In genomic region chr2:227853765-227854271, GRCh38 we compare ENCODE assay signal across 18 cellular contexts. TPM values are rescaled to one million over a fixed set of nuclear protein-coding genes. Genes with fewer than 3 reads are reported as not detected.
DNase-seq lines count a peak whose midpoint lies in the region; ATAC-seq, FAIRE-seq and TF ChIP-seq lines count a peak whose summit lies in the region.
"Had no signal": no experiment of that assay in that cellular context is flagged by ENCODE, and none has a peak within 500 bp of the region (broad histone marks: within the 10 kb centered on the region; RNA-seq: fewer than 3 reads in every experiment).

No MANE protein-coding gene starts in this region.

- 79% methylated on average over 6 of the region's 6 CpGs; no CpG with 5 or more reads in 1 of the 2 experiments for WGBS in H1 (ENCODE audit: extremely low coverage in 1 of 2, insufficient coverage in 1 of 2, insufficient read length in 1 of 2, insufficient replicate concordance in 2 of 2, low coverage in 1 of 2, low lambda C conversion rate in 2 of 2, missing lambda C conversion rate in 1 of 2), 2 experiments
- no CpG with 5 or more reads among the region's 6 CpGs for WGBS in trophoblast cell (ENCODE audit: extremely low coverage, insufficient coverage, insufficient read length)

- no peaks in the 10 kb centered on the region for H3K27me3 Mint-ChIP-seq in activated T-helper 17 cell treated with anti-CD3 and anti-CD28 coated beads, Interleukin-2, amount 50 U/mL, for 72 hours

- H3K36me3 ChIP-seq in Panc1 (ENCODE audit: control insufficient read depth, insufficient read depth, low read length), result no peaks in the 10 kb centered on the region
- no peaks in the 10 kb centered on the region for H3K36me3 ChIP-seq in H1 (ENCODE audit: control insufficient read depth in 2 of 4, insufficient read depth in 4 of 4, low read length in 3 of 4)
- no peaks in the 10 kb centered on the region for H3K36me3 ChIP-seq in trophoblast cell (ENCODE audit: control insufficient read depth in 1 of 2, insufficient read depth in 2 of 2, low read length in 2 of 2)
- H3K36me3 ChIP-seq in ascending aorta, result no peaks in the 10 kb centered on the region
- H3K36me3 ChIP-seq: suprapubic skin had no signal

- H3K4me1 Mint-ChIP-seq in activated T-helper 17 cell treated with anti-CD3 and anti-CD28 coated beads, Interleukin-2, amount 50 U/mL, for 72 hours, result peaks cover 21% of the 10 kb centered on the region
- H3K4me1 Mint-ChIP-seq: activated naive CD4-positive, alpha-beta T cell treated with anti-CD3 and anti-CD28 coated beads, Interleukin-2, amount 50 U/mL, for 24 hours had no signal

- H3K56ac ChIP-seq in H1 (replicated peaks; ENCODE audit: insufficient read length, low read depth, low read length), result no peak overlapping the region

- TF ChIP-seq EP300 in H1 (IDR thresholded peaks at IDR 0.05; ENCODE audit: borderline replicate concordance in 1 of 2, low read depth in 2 of 2, low read length in 2 of 2), result no peak

- BruUV-seq in Panc1 (replicated peaks; lab: Mats Ljungman, UMichigan), result no TSS peak

- no peak overlapping the region for H3K4ac ChIP-seq in H1 (replicated peaks; ENCODE audit: insufficient read length, low read depth, low read length)
- H3K4ac ChIP-seq in trophoblast cell (ENCODE audit: low read depth, low read length), result no peak overlapping the region

- H3K79me2 ChIP-seq in H1 (ENCODE audit: control insufficient read depth in 1 of 2, insufficient read depth in 2 of 2, low read length in 2 of 2) (no peaks in the 10 kb centered on the region), trophoblast cell (ENCODE audit: control insufficient read depth, insufficient read depth, low read length, poor library complexity) (no peaks in the 10 kb centered on the region)

- H3K4me3 Mint-ChIP-seq in activated T-helper 17 cell treated with anti-CD3 and anti-CD28 coated beads, Interleukin-2, amount 50 U/mL, for 72 hours, result no peak overlapping the region
- H3K4me3 Mint-ChIP-seq: activated naive CD4-positive, alpha-beta T cell treated with anti-CD3 and anti-CD28 coated beads, Interleukin-2, amount 50 U/mL, for 24 hours; natural killer cell treated with Interleukin-12 subunit alpha and Interleukin-12 subunit beta and Interleukin-15 and Interleukin-18, amount 100 ng/mL, for 72 hours had no signal

- H3K14ac ChIP-seq in H1 (ENCODE audit: insufficient read length), result no peak overlapping the region
- H3K14ac ChIP-seq in trophoblast cell (ENCODE audit: low read length), result no peak overlapping the region

- in situ Hi-C loops in Panc1 (cut with HindIII; ENCODE audit: low pct_unique_long_range_greater_than_20kb, low sequenced_read_pairs), result no loop called here

- H2BK5ac ChIP-seq in H1 (ENCODE audit: low read depth, low read length) (no peak overlapping the region), trophoblast cell (ENCODE audit: low read depth, low read length, poor library complexity) (no peak overlapping the region)

- H2BK120ac ChIP-seq in H1 (replicated peaks; ENCODE audit: low read depth, low read length), result no peak overlapping the region
- no peak overlapping the region for H2BK120ac ChIP-seq in trophoblast cell (ENCODE audit: insufficient read depth, low read length, poor library complexity)

- H2BK15ac ChIP-seq in H1 (ENCODE audit: low read length), result no peak overlapping the region

- no peaks in the 10 kb centered on the region for H4K20me1 ChIP-seq in H1 (replicated peaks in 1 of 2; ENCODE audit: control insufficient read depth in 1 of 2, insufficient read depth in 2 of 2, low read length in 2 of 2)

- H3K9me3 ChIP-seq in Panc1 (ENCODE audit: control insufficient read depth, insufficient read depth, low read depth, low read length), result no peaks in the 10 kb centered on the region
- H3K9me3 ChIP-seq in H1 (ENCODE audit: insufficient read depth in 2 of 2, low read depth in 1 of 2, low read length in 1 of 2), result no peaks in the 10 kb centered on the region
- H3K9me3 ChIP-seq in trophoblast cell (ENCODE audit: insufficient read depth, low read depth, low read length), result no peaks in the 10 kb centered on the region
- H3K9me3 ChIP-seq in ascending aorta, result no peaks in the 10 kb centered on the region
- H3K9me3 ChIP-seq: suprapubic skin had no signal

- H3K27me3 ChIP-seq in Panc1 (ENCODE audit: control insufficient read depth, insufficient read depth, low read length) (no peaks in the 10 kb centered on the region), H1 (replicated peaks in 1 of 4; ENCODE audit: control insufficient read depth in 3 of 4, extremely low read depth in 1 of 4, insufficient read depth in 3 of 4, low read length in 3 of 4) (no peaks in the 10 kb centered on the region), trophoblast cell (ENCODE audit: insufficient read depth, low read length) (no peaks in the 10 kb centered on the region), ascending aorta (no peaks in the 10 kb centered on the region)

- intact Hi-C loops in Panc1 (cut with micrococcal nuclease; ENCODE audit: unreplicated experiment), result no loop called here
- intact Hi-C loops in ascending aorta (cut with DNase I), result no loop called here

- no peak overlapping the region for H4K8ac ChIP-seq in H1 (ENCODE audit: extremely low read depth, insufficient read depth, low read length)
- no peak overlapping the region for H4K8ac ChIP-seq in trophoblast cell (ENCODE audit: low read depth, low read length)

- no peak overlapping the region for H4K91ac ChIP-seq in H1 (replicated peaks; ENCODE audit: insufficient read length, low read length)
- H4K91ac ChIP-seq in trophoblast cell (ENCODE audit: low read depth, low read length), result no peak overlapping the region

- no peak overlapping the region for H4K12ac ChIP-seq in trophoblast cell (ENCODE audit: low read depth, low read length)

- no peak overlapping the region for H3K4me2 ChIP-seq in H1 (ENCODE audit: insufficient read depth in 1 of 2, low read depth in 2 of 2, low read length in 2 of 2)
- no peak overlapping the region for H3K4me2 ChIP-seq in trophoblast cell (ENCODE audit: low read length)
- H3K4me2 ChIP-seq: smooth muscle cell had no signal

- H2AFZ ChIP-seq in H1 (ENCODE audit: low read length), result 0 out of 2 replicates have a peak overlapping the region, but pooled peaks have one; percentile 38
- H2AFZ ChIP-seq in trophoblast cell (ENCODE audit: insufficient read depth, low read length, poor library complexity), result no peak overlapping the region

- no peak overlapping the region for H3K27ac Mint-ChIP-seq in activated T-helper 17 cell treated with anti-CD3 and anti-CD28 coated beads, Interleukin-2, amount 50 U/mL, for 72 hours
- H3K27ac Mint-ChIP-seq: activated naive CD4-positive, alpha-beta T cell treated with anti-CD3 and anti-CD28 coated beads, Interleukin-2, amount 50 U/mL, for 24 hours; natural killer cell treated with Interleukin-12 subunit alpha and Interleukin-12 subunit beta and Interleukin-15 and Interleukin-18, amount 100 ng/mL, for 72 hours had no signal

- H3K4me1 ChIP-seq in Panc1 (ENCODE audit: control insufficient read depth, insufficient read depth, low read length) (no peaks in the 10 kb centered on the region), H1 (replicated peaks in 1 of 4; ENCODE audit: control insufficient read depth in 3 of 4, insufficient read depth in 4 of 4, low read length in 3 of 4) (no peaks in the 10 kb centered on the region), trophoblast cell (ENCODE audit: control insufficient read depth in 1 of 2, insufficient read depth in 2 of 2, low read length in 2 of 2) (peaks cover 0 to 2% of the 10 kb centered on the region in 2 experiments), ascending aorta (peaks cover 0 to 6% of the 10 kb centered on the region in 2 donors)

- no peak for ATAC-seq in Panc1
- no peak for ATAC-seq in activated T-helper 17 cell treated with anti-CD3 and anti-CD28 coated beads, Interleukin-2, amount 50 U/mL, for 72 hours (replicated peaks)
- no peak for ATAC-seq in HG03520 (IDR thresholded peaks at IDR 0.05; ENCODE audit: unreplicated experiment)
- ATAC-seq: natural killer cell treated with Interleukin-12 subunit alpha and Interleukin-12 subunit beta and Interleukin-15 and Interleukin-18, amount 100 ng/mL, for 72 hours had no signal

- TF ChIP-seq CTCF in Panc1 (IDR thresholded peaks at IDR 0.05), result no peak
- TF ChIP-seq CTCF in H1 (IDR thresholded peaks at IDR 0.05; ENCODE audit: control extremely low read depth in 1 of 3, insufficient read depth in 1 of 3, low read depth in 1 of 3, low read length in 3 of 3), result no peak
- TF ChIP-seq CTCF in ascending aorta (IDR thresholded peaks at IDR 0.05), result no peak

- no peak for TF ChIP-seq POLR2A in H54 (IDR thresholded peaks at IDR 0.05; ENCODE audit: low read depth, low read length)
- no peak for TF ChIP-seq POLR2A in H1 (IDR thresholded peaks at IDR 0.05; ENCODE audit: control extremely low read depth in 1 of 2, low read depth in 2 of 2, low read length in 2 of 2)

- FAIRE-seq in H54 (lab: Jason Lieb, UNC), result peak; percentile 75
- no peak for FAIRE-seq in H1 (lab: Jason Lieb, UNC)
- FAIRE-seq: frontal cortex had no signal

- H3K23me2 ChIP-seq in H1 (ENCODE audit: low read depth, low read length), result no peaks in the 10 kb centered on the region; the same call in 1 of the 2 replicates

- no peaks in the 10 kb centered on the region for H3K9me3 Mint-ChIP-seq in activated T-helper 17 cell treated with anti-CD3 and anti-CD28 coated beads, Interleukin-2, amount 50 U/mL, for 72 hours
- H3K9me3 Mint-ChIP-seq: activated naive CD4-positive, alpha-beta T cell treated with anti-CD3 and anti-CD28 coated beads, Interleukin-2, amount 50 U/mL, for 24 hours had no signal

- TF ChIP-seq RAD21 in H1 (IDR thresholded peaks at IDR 0.05 in 1 of 2, conservative IDR thresholded peaks at IDR 0.05 in 1 of 2; ENCODE audit: low read depth in 2 of 2, low read length in 2 of 2), result no peak

- no peak overlapping the region for H3K23ac ChIP-seq in H1 (ENCODE audit: insufficient read length)
- H3K23ac ChIP-seq in trophoblast cell (ENCODE audit: low read length), result no peak overlapping the region

- POLR2A ChIA-PET in Panc1 (lab: Charles Lee), result no interaction called here
- POLR2A ChIA-PET in H1 (lab: Charles Lee; ENCODE audit: partially characterized antibody), result no interaction called here

- peak overlapping the region; percentile 9; the same call in 1 of the 2 replicates for H3K27ac ChIP-seq in Panc1 (ENCODE audit: low read length)
- no peak overlapping the region for H3K27ac ChIP-seq in H1 (ENCODE audit: low read depth, low read length)
- no peak overlapping the region for H3K27ac ChIP-seq in trophoblast cell (ENCODE audit: low read depth, low read length)
- H3K27ac ChIP-seq in ascending aorta, result peak overlapping the region in 1 of 2 donors; percentile 25
- H3K27ac ChIP-seq: suprapubic skin had no signal

- H4K5ac ChIP-seq in H1 (ENCODE audit: insufficient read length, low read depth, low read length), result no peak overlapping the region

- no peak overlapping the region for H2AK5ac ChIP-seq in H1 (ENCODE audit: low read depth, low read length)
- H2AK5ac ChIP-seq in trophoblast cell (ENCODE audit: low read length), result no peak overlapping the region

- H2BK20ac ChIP-seq in H1 (ENCODE audit: low read length), result no peak overlapping the region

- H3K4me3 ChIP-seq in Panc1 (ENCODE audit: low read depth in 2 of 2, low read length in 2 of 2) (no peak overlapping the region), H1 (ENCODE audit: extremely low read depth in 1 of 4, insufficient read depth in 2 of 4, low read depth in 3 of 4, low read length in 4 of 4) (no peak overlapping the region), trophoblast cell (ENCODE audit: low read depth, low read length) (no peak overlapping the region), ascending aorta (no peak overlapping the region)
- H3K4me3 ChIP-seq: smooth muscle cell, suprapubic skin had no signal

- peaks cover 2% of the 10 kb centered on the region for H3K36me3 Mint-ChIP-seq in activated T-helper 17 cell treated with anti-CD3 and anti-CD28 coated beads, Interleukin-2, amount 50 U/mL, for 72 hours (ENCODE audit: low read depth)
- H3K36me3 Mint-ChIP-seq: activated naive CD4-positive, alpha-beta T cell treated with anti-CD3 and anti-CD28 coated beads, Interleukin-2, amount 50 U/mL, for 24 hours; natural killer cell treated with Interleukin-12 subunit alpha and Interleukin-12 subunit beta and Interleukin-15 and Interleukin-18, amount 100 ng/mL, for 72 hours had no signal

- DNase-seq in H54 (ENCODE audit: insufficient read length, low spot score) (no peak), Panc1 (ENCODE audit: low read depth, low spot score) (no peak), H1 (ENCODE audit: low read depth in 1 of 2, low spot score in 2 of 2) (no peak), trophoblast cell (no peak), ascending aorta (ENCODE audit: low spot score in 2 of 2) (no peak)
- DNase-seq in effector CD8-positive, alpha-beta T cell (lab: John Stamatoyannopoulos, UW), result no peak
- DNase-seq: KG1, NCI-H2171 treated with DMSO at 0.1 percent for 48 hours, T1000 had no signal

- CTCF ChIA-PET in Panc1 (lab: Charles Lee), result no interaction called here
- CTCF ChIA-PET in H1 (lab: Charles Lee; ENCODE audit: partially characterized antibody), result interaction anchor here (0.6 to 1.7 kb wide), 5 partner anchors 9 to 195 kb away, joined by 3 to 16 read pairs (median 3); no protein-coding TSS in a partner anchor

- H3K9ac ChIP-seq in H1 (replicated peaks in 1 of 4; ENCODE audit: extremely low read depth in 1 of 4, low read depth in 3 of 4, low read length in 3 of 4) (no peak overlapping the region), trophoblast cell (ENCODE audit: low read length) (peak overlapping the region; percentile 7)

- H3K79me1 ChIP-seq in H1 (ENCODE audit: low read depth, low read length) (no peaks in the 10 kb centered on the region), trophoblast cell (ENCODE audit: low read length) (no peaks in the 10 kb centered on the region)

- H2BK12ac ChIP-seq in H1 (ENCODE audit: low read depth, low read length) (no peak overlapping the region), trophoblast cell (ENCODE audit: low read length) (no peak overlapping the region)

- no peak overlapping the region; the same call in 1 of the 2 replicates for H3K18ac ChIP-seq in H1 (ENCODE audit: extremely low read depth, low read length)
- no peak overlapping the region for H3K18ac ChIP-seq in trophoblast cell (ENCODE audit: low read length)

RNA-seq across cellular contexts. Expression of gene DAW1, which starts 17.6 kb away (rescaled TPM):
- total RNA-seq in Panc1 (2021; ENCODE audit: unreplicated experiment) (0.26 TPM), ascending aorta (not detected)
- polyA plus RNA-seq in Panc1 (2012; ENCODE audit: insufficient read length), result not detected
- 0.84 and 1.4 TPM in 2 replicates for total RNA-seq in H1 (2021; fragmentation: NEBNext Ultra II Directional; extraction: Animal tissue kit (Norgen Biotek cat#: 25700))
- 0.24 and 0.44 TPM in 2 replicates for polyA plus RNA-seq in H1 (2011; rRNA removed)
- polyA plus RNA-seq in H1 (2011; cell fraction: cytosol; rRNA removed), result 0.63 TPM
- 0.16 TPM for polyA plus RNA-seq in H1 (2011; cell fraction: nucleus; rRNA removed)
- 0.50 to 1.1 TPM (median 0.73 TPM) in 4 replicates for polyA plus RNA-seq in H1 (2012, experiment 1 of 2)
- 0.09 TPM for polyA plus RNA-seq in H1 (2012, experiment 2 of 2)
- 0.47 TPM for polyA plus RNA-seq in H1 (2013, experiment 1 of 2)
- polyA plus RNA-seq in H1 (2013, experiment 2 of 2), result 0.44 TPM
- 0.46 and 0.73 TPM in 2 replicates for polyA minus RNA-seq in H1 (2011; rRNA and poly(A)+ RNA removed)
- polyA minus RNA-seq in H1 (2011; cell fraction: cytosol; rRNA and poly(A)+ RNA removed), result not detected
- 1.8 TPM for polyA minus RNA-seq in H1 (2011; cell fraction: nucleus; rRNA and poly(A)+ RNA removed)
- polyA plus RNA-seq in trophoblast cell (2013), result 0.24 and 0.33 TPM in 2 replicates
- under 1 TPM in 1 of 2 donors, not detected in 1; 0.24 TPM for total RNA-seq in activated T-helper 17 cell treated with anti-CD3 and anti-CD28 coated beads, Interleukin-2, amount 50 U/mL, for 72 hours
- total RNA-seq: activated CD8-positive, alpha-beta memory T cell treated with anti-CD3 and anti-CD28 coated beads for 36 hours; dermis microvascular lymphatic vessel endothelial cell; natural killer cell treated with Interleukin-12 subunit alpha and Interleukin-12 subunit beta and Interleukin-15 and Interleukin-18, amount 100 ng/mL, for 72 hours; smooth muscle cell had no signal
- polyA plus RNA-seq: smooth muscle cell had no signal

RNA-seq across cellular contexts. Expression of gene CCL20, which starts 40.2 kb away (rescaled TPM):
- total RNA-seq in Panc1 (2021; ENCODE audit: unreplicated experiment) (not detected), ascending aorta (not detected)
- polyA plus RNA-seq in Panc1 (2012; ENCODE audit: insufficient read length), result not detected
- not detected in 2 replicates for total RNA-seq in H1 (2021; fragmentation: NEBNext Ultra II Directional; extraction: Animal tissue kit (Norgen Biotek cat#: 25700))
- not detected in 2 replicates for polyA plus RNA-seq in H1 (2011; rRNA removed)
- not detected for polyA plus RNA-seq in H1 (2011; cell fraction: cytosol; rRNA removed)
- not detected for polyA plus RNA-seq in H1 (2011; cell fraction: nucleus; rRNA removed)
- polyA plus RNA-seq in H1 (2012, experiment 1 of 2), result not detected in 4 replicates
- not detected for polyA plus RNA-seq in H1 (2012, experiment 2 of 2)
- not detected for polyA plus RNA-seq in H1 (2013, experiment 1 of 2)
- not detected for polyA plus RNA-seq in H1 (2013, experiment 2 of 2)
- polyA minus RNA-seq in H1 (2011; rRNA and poly(A)+ RNA removed), result not detected in 2 replicates
- polyA minus RNA-seq in H1 (2011; cell fraction: cytosol; rRNA and poly(A)+ RNA removed), result not detected
- polyA minus RNA-seq in H1 (2011; cell fraction: nucleus; rRNA and poly(A)+ RNA removed), result not detected
- polyA plus RNA-seq in trophoblast cell (2013), result not detected in 2 replicates
- 100 to 1,000 TPM in 1 of 2 donors, 10 to 100 TPM in 1; 36.1 to 137 TPM for total RNA-seq in activated T-helper 17 cell treated with anti-CD3 and anti-CD28 coated beads, Interleukin-2, amount 50 U/mL, for 72 hours
- total RNA-seq: frontal cortex; natural killer cell treated with Interleukin-12 subunit alpha and Interleukin-12 subunit beta and Interleukin-15 and Interleukin-18, amount 100 ng/mL, for 72 hours had no signal

Comparison
In these comparisons a context has a peak if more than half of its experiments do, and no peak if none do; other contexts are left out.
1. RNA of gene CCL20, which starts 40.2 kb away (total RNA-seq): 36.1 to 137 TPM in activated T-helper 17 cell treated with anti-CD3 and anti-CD28 coated beads, Interleukin-2, amount 50 U/mL, for 72 hours; not detected in Panc1 (single experiment), not detected in H1 and not detected in ascending aorta (single experiment); every median in the first group is over 10 times any median in the second.